Comparison of ENCODE assay signal across 11 cellular contexts in the genomic region with DNA sequence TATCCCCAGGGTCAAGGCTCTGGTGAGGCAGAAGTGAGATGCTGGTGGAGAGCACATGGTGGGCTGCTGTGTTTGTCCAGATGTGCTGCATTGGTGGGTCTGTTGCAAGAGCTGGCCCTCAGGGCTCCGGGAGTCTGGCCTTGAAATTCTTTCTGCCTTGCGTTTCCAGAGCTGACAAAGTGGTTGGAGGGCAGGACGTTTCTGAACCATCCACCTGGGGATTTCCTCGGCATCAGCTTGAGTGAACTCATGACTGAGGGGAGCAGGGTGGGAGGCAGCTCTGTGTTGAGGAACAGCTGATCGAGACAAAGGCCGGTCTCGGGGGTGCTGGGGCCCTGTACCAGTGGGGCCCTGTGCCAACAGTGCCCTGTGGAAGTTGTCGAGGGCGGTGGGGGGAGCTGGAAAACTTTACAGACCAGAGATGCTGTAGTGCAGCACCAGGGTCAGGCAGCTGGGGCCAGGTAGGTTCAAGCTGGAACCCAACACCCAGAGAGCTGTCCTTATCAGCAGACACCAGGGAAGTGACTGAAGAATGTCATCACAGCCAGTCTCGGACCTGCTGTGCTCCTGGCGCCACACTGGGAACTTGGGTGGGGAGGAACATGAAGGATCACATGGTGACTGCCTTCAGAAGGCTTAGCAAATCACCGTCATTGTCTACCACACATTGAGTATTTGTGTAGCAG. TPM values are rescaled to one million over a fixed set of nuclear protein-coding genes. Genes with fewer than 3 reads are reported as not detected.
DNase-seq lines count a peak whose midpoint lies in the region; ATAC-seq and TF ChIP-seq lines count a peak whose summit lies in the region.
"Had no signal": no experiment of that assay in that cellular context is flagged by ENCODE, and none has a peak within 500 bp of the region (broad histone marks: within the 10 kb centered on the region; RNA-seq: fewer than 3 reads in every experiment).

No MANE protein-coding gene starts in this region.

- H3K4me3 Mint-ChIP-seq in endodermal cell (peak overlapping the region; percentile 90), mesothelial cell of epicardium (peak overlapping the region; percentile 13)
- H3K4me3 Mint-ChIP-seq: activated naive CD8-positive, alpha-beta T cell had no signal

- H3K4me1 Mint-ChIP-seq in endodermal cell (peaks cover 78% of the 10 kb centered on the region), mesothelial cell of epicardium (peaks cover 42% of the 10 kb centered on the region)

- peaks cover 69% of the 10 kb centered on the region for H3K36me3 Mint-ChIP-seq in endodermal cell (ENCODE audit: low read depth)
- peaks cover 23% of the 10 kb centered on the region for H3K36me3 Mint-ChIP-seq in mesothelial cell of epicardium
- H3K36me3 Mint-ChIP-seq: activated naive CD8-positive, alpha-beta T cell had no signal

- H3K27ac Mint-ChIP-seq in endodermal cell (peak overlapping the region; percentile 99), mesothelial cell of epicardium (peak overlapping the region; percentile 67)
- H3K27ac Mint-ChIP-seq: activated naive CD8-positive, alpha-beta T cell had no signal

- H3K27me3 ChIP-seq in endodermal cell (ENCODE audit: control insufficient read depth, insufficient read depth, low read length, poor library complexity, severe bottlenecking) = no peaks in the 10 kb centered on the region
- H3K27me3 ChIP-seq: pancreas had no signal

- peaks cover 41% of the 10 kb centered on the region for H3K9me3 ChIP-seq in endodermal cell (ENCODE audit: control insufficient read depth, low read length)
- H3K9me3 ChIP-seq: pancreas had no signal

- intact Hi-C loops in Right ventricle myocardium inferior (cut with DNase I) (no loop called here), left cardiac atrium (cut with DNase I) (no loop called here)

- in situ Hi-C loops in GM13977 (cut with MboI; ENCODE audit: low pct_unique_long_range_greater_than_20kb, low sequenced_read_pairs, unreplicated experiment) = no loop called here

- WGBS in endodermal cell (ENCODE audit: insufficient coverage in 1 of 2, insufficient read length in 1 of 2), 2 experiments = 66 to 84% methylated on average over 11 to 12 of the region's 12 CpGs

- no peaks in the 10 kb centered on the region for H3K27me3 Mint-ChIP-seq in endodermal cell (ENCODE audit: insufficient read depth)
- H3K27me3 Mint-ChIP-seq in mesothelial cell of epicardium (ENCODE audit: low read depth) = no peaks in the 10 kb centered on the region

- ATAC-seq in Right ventricle myocardium inferior (peak; percentile 24), left cardiac atrium (no peak), HG03135 (IDR thresholded peaks at IDR 0.05; ENCODE audit: unreplicated experiment) (no peak), omental fat pad (ENCODE audit: low FRiP score) (no peak)

- H3K4me3 ChIP-seq in endodermal cell (ENCODE audit: low read length) = peak overlapping the region; percentile 61
- H3K4me3 ChIP-seq: pancreas had no signal

- TF ChIP-seq CTCF in endodermal cell (conservative IDR thresholded peaks at IDR 0.05) = no peak
- TF ChIP-seq CTCF in mesothelial cell of epicardium (IDR thresholded peaks at IDR 0.05; ENCODE audit: unreplicated experiment) = no peak
- no peak for TF ChIP-seq CTCF in GM13977 (IDR thresholded peaks at IDR 0.05; ENCODE audit: extremely low read depth, insufficient read depth, missing control alignments)
- no peak for TF ChIP-seq CTCF in omental fat pad (IDR thresholded peaks at IDR 0.05)

- peaks cover 44% of the 10 kb centered on the region for H3K4me1 ChIP-seq in endodermal cell (ENCODE audit: control insufficient read depth, insufficient read depth, low read length)

- no peak overlapping the region for H3K9ac ChIP-seq in endodermal cell (ENCODE audit: extremely low read depth, low read length, poor library complexity, severe bottlenecking)

- peaks cover 67% of the 10 kb centered on the region for H3K36me3 ChIP-seq in endodermal cell (ENCODE audit: control insufficient read depth, insufficient read depth, low read length)
- H3K36me3 ChIP-seq: pancreas had no signal

- no peak overlapping the region for H3K27ac ChIP-seq in endodermal cell (ENCODE audit: low read depth, low read length)

- no peak for DNase-seq in Right ventricle myocardium inferior (ENCODE audit: missing footprints)
- DNase-seq in left cardiac atrium = no peak
- peak; percentile 87 for DNase-seq in endodermal cell
- no peak for DNase-seq in mesothelial cell of epicardium (ENCODE audit: low spot score in 2 of 2, unreplicated experiment in 2 of 2)
- no peak for DNase-seq in GM13977 (ENCODE audit: low spot score)
- no peak for DNase-seq in omental fat pad (ENCODE audit: low spot score)
- no peak for DNase-seq in hippocampal formation (lab: John Stamatoyannopoulos, UW)
- DNase-seq: NCI-H526 treated with DMSO at 0.1 percent for 48 hours had no signal

- H3K9me3 Mint-ChIP-seq in endodermal cell (peaks cover 33% of the 10 kb centered on the region), mesothelial cell of epicardium (peaks cover 16% of the 10 kb centered on the region)

RNA-seq across cellular contexts. Expression of a gene that starts 4.9 kb away (rescaled TPM):
- total RNA-seq in Right ventricle myocardium inferior (16.2 TPM), left cardiac atrium (10 to 100 TPM; 27.7 to 33.3 TPM), endodermal cell (100 to 1,000 TPM; 105 to 130 TPM), mesothelial cell of epicardium (39.3 to 43.7 TPM (median 42.8 TPM) in 3 replicates), omental fat pad (100 to 1,000 TPM; 153 to 281 (median 161) TPM)
- polyA plus RNA-seq in endodermal cell (2013, experiment 1 of 2) = 39.1 TPM
- 45.5 TPM for polyA plus RNA-seq in endodermal cell (2013, experiment 2 of 2)
